2 cellular contexts compared by ENCODE assay signal in genomic region chr19:55005684-55006488, GRCh38.
A peak's percentile ranks its signal among the peaks of the same experiment; 100 is the strongest.
TF ChIP-seq lines count a peak whose summit lies in the region.

No MANE protein-coding gene starts in this region.

TF ChIP-seq in K562, 482 proteins besides CTCF, POLR2A, EP300 and RAD21 (continues in another document):
- no peak for TF ChIP-seq ZNF124 (CRISPR knock-in tag; IDR thresholded peaks at IDR 0.05)
- peak; percentile 44; the same call in 1 of the 2 replicates for TF ChIP-seq PTTG1 (tag; IDR thresholded peaks at IDR 0.05; ENCODE audit: low read depth)
- TF ChIP-seq TBP (optimal IDR thresholded peaks at IDR 0.05; ENCODE audit: low read depth, low read length): peak; percentile 82
- no peak for TF ChIP-seq SRSF9 (IDR thresholded peaks at IDR 0.05; ENCODE audit: borderline replicate concordance, low read depth, low read length)
- TF ChIP-seq PCBP2 (IDR thresholded peaks at IDR 0.05; ENCODE audit: low read depth, low read length, poor library complexity, severe bottlenecking): no peak
- 0 out of 4 replicates have a peak, but pooled peaks of 1 of the 2 experiments have one; percentile 32 for TF ChIP-seq ZMIZ1 (IDR thresholded peaks at IDR 0.05; ENCODE audit: low read depth in 2 of 2, low read length in 2 of 2)
- TF ChIP-seq EHMT2 (IDR thresholded peaks at IDR 0.05): peak; percentile 99
- TF ChIP-seq KLF6 (CRISPR knock-in tag; IDR thresholded peaks at IDR 0.05; ENCODE audit: borderline replicate concordance): no peak
- TF ChIP-seq ZNF253 (CRISPR knock-in tag; conservative IDR thresholded peaks at IDR 0.05): no peak
- TF ChIP-seq TOE1 (IDR thresholded peaks at IDR 0.05; ENCODE audit: borderline replicate concordance): peak; percentile 73
- TF ChIP-seq TOE1 (CRISPR knock-in tag; IDR thresholded peaks at IDR 0.05; ENCODE audit: borderline replicate concordance, low read depth): no peak
- peak; percentile 94 for TF ChIP-seq LARP7 (IDR thresholded peaks at IDR 0.05)
- TF ChIP-seq CREM (IDR thresholded peaks at IDR 0.05; ENCODE audit: low read depth): peak; percentile 99
- TF ChIP-seq OTX1 (CRISPR knock-in tag; IDR thresholded peaks at IDR 0.05): 0 out of 2 replicates have a peak, but pooled peaks have one; percentile 45
- peak in 1 of 2 experiments; percentile 84; a peak in 1 of 4 replicates for TF ChIP-seq ZNF639 (CRISPR knock-in tag; conservative IDR thresholded peaks at IDR 0.05 in 1 of 2, IDR thresholded peaks at IDR 0.05 in 1 of 2)
- peak; percentile 90 for TF ChIP-seq ZNF644 (tag; IDR thresholded peaks at IDR 0.05; ENCODE audit: low read depth)
- TF ChIP-seq ZNF121 (CRISPR knock-in tag; conservative IDR thresholded peaks at IDR 0.05): no peak
- no peak for TF ChIP-seq PBX2 (CRISPR knock-in tag; IDR thresholded peaks at IDR 0.05; ENCODE audit: low read depth)
- TF ChIP-seq PBX2 (tag; conservative IDR thresholded peaks at IDR 0.05; ENCODE audit: low read depth): no peak
- TF ChIP-seq CBX3 (IDR thresholded peaks at IDR 0.05; ENCODE audit: borderline replicate concordance in 1 of 2, low read length in 2 of 2): peak in 1 of 2 experiments; percentile 64; a peak in 1 of 3 replicates
- no peak for TF ChIP-seq ZNF668 (CRISPR knock-in tag; IDR thresholded peaks at IDR 0.05)
- peak; percentile 97 for TF ChIP-seq MTA3 (IDR thresholded peaks at IDR 0.05; ENCODE audit: borderline replicate concordance)
- 0 out of 2 replicates have a peak, but pooled peaks have one; percentile 40 for TF ChIP-seq SOX6 (IDR thresholded peaks at IDR 0.05)
- no peak for TF ChIP-seq ZBTB17 (CRISPR knock-in tag; IDR thresholded peaks at IDR 0.05)

TF ChIP-seq in HepG2, 621 proteins besides CTCF, POLR2A, EP300 and RAD21:
- TF ChIP-seq GABPB1 (CRISPR knock-in tag; IDR thresholded peaks at IDR 0.05): peak; percentile 60; the same call in 1 of the 2 replicates
- peak; percentile 74 for TF ChIP-seq ATF7 (IDR thresholded peaks at IDR 0.05)
- TF ChIP-seq ATF7 (CRISPR knock-in tag; IDR thresholded peaks at IDR 0.05): no peak
- peak; percentile 82 for TF ChIP-seq ZBTB40 (IDR thresholded peaks at IDR 0.05)
- no peak for TF ChIP-seq ZBTB40 (CRISPR knock-in tag; IDR thresholded peaks at IDR 0.05)
- no peak for TF ChIP-seq PREB (CRISPR knock-in tag; IDR thresholded peaks at IDR 0.05)
- TF ChIP-seq GABPA (IDR thresholded peaks at IDR 0.05; ENCODE audit: low read depth, low read length): peak; percentile 56
- TF ChIP-seq GABPA (CRISPR knock-in tag; IDR thresholded peaks at IDR 0.05; ENCODE audit: low read depth): peak; percentile 82
- no peak for TF ChIP-seq ZNF547 (CRISPR knock-in tag; IDR thresholded peaks at IDR 0.05)
- no peak for TF ChIP-seq ZSCAN31 (CRISPR knock-in tag; IDR thresholded peaks at IDR 0.05; ENCODE audit: low read depth)
- TF ChIP-seq CREB1 (IDR thresholded peaks at IDR 0.05): peak; percentile 92
- peak; percentile 69; the same call in 1 of the 2 replicates for TF ChIP-seq CREB1 (CRISPR knock-in tag; IDR thresholded peaks at IDR 0.05)
- TF ChIP-seq STAT6 (CRISPR knock-in tag; IDR thresholded peaks at IDR 0.05; ENCODE audit: borderline replicate concordance): no peak
- TF ChIP-seq ZBTB21 (CRISPR knock-in tag; IDR thresholded peaks at IDR 0.05): peak; percentile 48; the same call in 1 of the 2 replicates
- TF ChIP-seq CREM (IDR thresholded peaks at IDR 0.05): peak; percentile 49; the same call in 1 of the 2 replicates
- TF ChIP-seq CREM (CRISPR knock-in tag; IDR thresholded peaks at IDR 0.05): no peak
- peak; percentile 59 for TF ChIP-seq ATF1 (CRISPR knock-in tag; IDR thresholded peaks at IDR 0.05)
